In genomic region chr16:4253394-4254150, GRCh38 we compare ENCODE assay signal across 1 cellular context.
TF ChIP-seq lines count a peak whose summit lies in the region.

No MANE protein-coding gene starts in this region.

TF ChIP-seq in GM12878, 131 proteins besides CTCF, POLR2A, EP300 and RAD21 (continued from another document and continues in another):
- no peak for TF ChIP-seq BCLAF1 (IDR thresholded peaks at IDR 0.05)
- TF ChIP-seq E2F4 (IDR thresholded peaks at IDR 0.05; ENCODE audit: low read depth, low read length): peak; percentile 39; the same call in 1 of the 2 replicates
- no peak for TF ChIP-seq JUND (IDR thresholded peaks at IDR 0.05; ENCODE audit: low read depth, low read length)
- no peak for TF ChIP-seq CEBPB (IDR thresholded peaks at IDR 0.05; ENCODE audit: borderline replicate concordance in 1 of 2, low read depth in 2 of 2, low read length in 2 of 2)
- peak; percentile 91; the same call in 1 of the 2 replicates for TF ChIP-seq PML (IDR thresholded peaks at IDR 0.05; ENCODE audit: low read length)
- TF ChIP-seq TCF7 (IDR thresholded peaks at IDR 0.05; ENCODE audit: borderline replicate concordance): no peak
- no peak for TF ChIP-seq ZNF274 (IDR thresholded peaks at IDR 0.05; ENCODE audit: insufficient read depth, insufficient read length)
- TF ChIP-seq IRF3 (IDR thresholded peaks at IDR 0.05): no peak
- TF ChIP-seq E2F8 (IDR thresholded peaks at IDR 0.05; ENCODE audit: low read depth, partially characterized antibody): no peak
- TF ChIP-seq ZBTB33 (IDR thresholded peaks at IDR 0.05): no peak
- no peak for TF ChIP-seq TCF12 (IDR thresholded peaks at IDR 0.05; ENCODE audit: low read depth, low read length)
- TF ChIP-seq RBBP5 (conservative IDR thresholded peaks at IDR 0.05): no peak
- peak; percentile 84 for TF ChIP-seq POLR2AphosphoS5 (IDR thresholded peaks at IDR 0.05; ENCODE audit: low read length)
- peak; percentile 9 to 86; a peak in 2 of 4 replicates for TF ChIP-seq BHLHE40 (IDR thresholded peaks at IDR 0.05; ENCODE audit: borderline replicate concordance in 1 of 2, low read depth in 2 of 2, low read length in 1 of 2)
- no peak; the same call in 1 of the 2 replicates for TF ChIP-seq USF2 (IDR thresholded peaks at IDR 0.05; ENCODE audit: borderline replicate concordance, low read depth, low read length)
- 0 out of 2 replicates have a peak, but pooled peaks have one; percentile 47 for TF ChIP-seq YY1 (IDR thresholded peaks at IDR 0.05; ENCODE audit: low read depth, low read length)
- TF ChIP-seq MAX (IDR thresholded peaks at IDR 0.05; ENCODE audit: low read depth, low read length): peak; percentile 43; the same call in 1 of the 2 replicates
- no peak for TF ChIP-seq CHD1 (IDR thresholded peaks at IDR 0.05; ENCODE audit: low read depth, low read length)
- TF ChIP-seq E4F1 (IDR thresholded peaks at IDR 0.05; ENCODE audit: borderline replicate concordance, partially characterized antibody): no peak
- TF ChIP-seq NFXL1 (IDR thresholded peaks at IDR 0.05; ENCODE audit: borderline replicate concordance): no peak
- peak; percentile 73; the same call in 1 of the 2 replicates for TF ChIP-seq NKRF (conservative IDR thresholded peaks at IDR 0.05)
- peak; percentile 80; the same call in 1 of the 2 replicates for TF ChIP-seq HDGF (IDR thresholded peaks at IDR 0.05)
- no peak for TF ChIP-seq WRNIP1 (IDR thresholded peaks at IDR 0.05; ENCODE audit: borderline replicate concordance, low read depth, low read length)
- TF ChIP-seq BMI1 (IDR thresholded peaks at IDR 0.05; ENCODE audit: borderline replicate concordance): no peak
- TF ChIP-seq TBL1XR1 (IDR thresholded peaks at IDR 0.05; ENCODE audit: low read depth, low read length): 0 out of 2 replicates have a peak, but pooled peaks have one; percentile 8
- TF ChIP-seq MEF2B (IDR thresholded peaks at IDR 0.05; ENCODE audit: partially characterized antibody, poor library complexity, severe bottlenecking): peak; percentile 77
- no peak; the same call in 1 of the 2 replicates for TF ChIP-seq PAX5 (IDR thresholded peaks at IDR 0.05; ENCODE audit: borderline replicate concordance, low read depth, low read length)
- peak; percentile 49; the same call in 1 of the 2 replicates for TF ChIP-seq GATAD2B (conservative IDR thresholded peaks at IDR 0.05; ENCODE audit: low read depth)
- TF ChIP-seq ZBTB11 (CRISPR knock-in tag; IDR thresholded peaks at IDR 0.05): no peak
- TF ChIP-seq NFIC (IDR thresholded peaks at IDR 0.05; ENCODE audit: low read depth, low read length): no peak
- 0 out of 2 replicates have a peak, but pooled peaks have one; percentile 18 for TF ChIP-seq TCF3 (IDR thresholded peaks at IDR 0.05; ENCODE audit: borderline replicate concordance, insufficient read depth, low read depth, low read length)
- no peak for TF ChIP-seq NR2C2 (IDR thresholded peaks at IDR 0.05; ENCODE audit: borderline replicate concordance, control insufficient read depth, insufficient read length, low read depth)
